Comparison of ENCODE assay signal across 16 cellular contexts in genomic region chr5:137960819-137961218, GRCh38.
"Had no signal": no experiment of that assay in that cellular context is flagged by ENCODE, and none has a peak within 500 bp of the region (broad histone marks: within the 10 kb centered on the region; RNA-seq: fewer than 3 reads in every experiment).

No MANE protein-coding gene starts in this region.

- H3K4me3 Mint-ChIP-seq: activated CD4-positive, alpha-beta memory T cell treated with anti-CD3 and anti-CD28 coated beads for 36 hours; activated naive CD8-positive, alpha-beta T cell treated with anti-CD3 and anti-CD28 coated beads for 36 hours; activated T-cell treated with anti-CD3 and anti-CD28 coated beads, Interleukin-2, amount 50 U/mL, for 4 hours; mesothelial cell of epicardium; neural crest cell; stimulated activated memory B cell treated with anti-CD40 and anti-IgM and Interleukin-4, amounts not matched to agents 10 μg/mL and 1 μg/mL and 100 μg/mL, for 72 hours had no signal

- ATAC-seq: activated T-cell treated with anti-CD3 and anti-CD28 coated beads, Interleukin-2, amount 50 U/mL, for 4 hours; body of pancreas; lower lobe of right lung; stimulated activated memory B cell treated with anti-CD40 and anti-IgM and Interleukin-4, amounts not matched to agents 10 μg/mL and 1 μg/mL and 100 μg/mL, for 72 hours had no signal

- H3K9me3 ChIP-seq: body of pancreas, lower lobe of right lung, transverse colon had no signal

- H3K27ac ChIP-seq: body of pancreas, lower lobe of right lung, transverse colon had no signal

- DNase-seq: activated CD4-positive, alpha-beta memory T cell treated with anti-CD3 and anti-CD28 coated beads for 36 hours; activated gamma-delta T cell; activated naive CD8-positive, alpha-beta T cell treated with anti-CD3 and anti-CD28 coated beads for 36 hours; activated T-cell treated with anti-CD3 and anti-CD28 coated beads, Interleukin-2, amount 50 U/mL, for 4 hours; amygdala; body of pancreas; central memory CD4-positive, alpha-beta T cell; effector memory CD4-positive, alpha-beta T cell; foreskin melanocyte; lower lobe of right lung; stimulated activated CD4-positive, alpha-beta T cell treated with anti-CD3 and anti-CD28 coated beads, Interleukin-12 subunit alpha, Interleukin-12 subunit beta, amount 100 ng/mL, for 4 hours; SW 1271; transverse colon had no signal

- H3K4me3 ChIP-seq: body of pancreas, lower lobe of right lung, transverse colon had no signal

- H3K27ac Mint-ChIP-seq: activated CD4-positive, alpha-beta memory T cell treated with anti-CD3 and anti-CD28 coated beads for 36 hours; activated naive CD8-positive, alpha-beta T cell treated with anti-CD3 and anti-CD28 coated beads for 36 hours; mesothelial cell of epicardium; stimulated activated memory B cell treated with anti-CD40 and anti-IgM and Interleukin-4, amounts not matched to agents 10 μg/mL and 1 μg/mL and 100 μg/mL, for 72 hours had no signal

- H3K4me1 ChIP-seq: body of pancreas, lower lobe of right lung, transverse colon had no signal

- H3K9me3 Mint-ChIP-seq: activated CD4-positive, alpha-beta memory T cell treated with anti-CD3 and anti-CD28 coated beads for 36 hours; activated naive CD8-positive, alpha-beta T cell treated with anti-CD3 and anti-CD28 coated beads for 36 hours; activated T-cell treated with anti-CD3 and anti-CD28 coated beads, Interleukin-2, amount 50 U/mL, for 4 hours; mesothelial cell of epicardium; neural crest cell; stimulated activated memory B cell treated with anti-CD40 and anti-IgM and Interleukin-4, amounts not matched to agents 10 μg/mL and 1 μg/mL and 100 μg/mL, for 72 hours had no signal

- H3K27me3 Mint-ChIP-seq: activated CD4-positive, alpha-beta memory T cell treated with anti-CD3 and anti-CD28 coated beads for 36 hours; activated naive CD8-positive, alpha-beta T cell treated with anti-CD3 and anti-CD28 coated beads for 36 hours; stimulated activated memory B cell treated with anti-CD40 and anti-IgM and Interleukin-4, amounts not matched to agents 10 μg/mL and 1 μg/mL and 100 μg/mL, for 72 hours had no signal
